ENCODE assay signal across 14 cellular contexts in genomic region chr9:683509-684021, GRCh38.
DNase-seq lines count a peak whose midpoint lies in the region; ATAC-seq, FAIRE-seq and TF ChIP-seq lines count a peak whose summit lies in the region.
"Had no signal": no experiment of that assay in that cellular context is flagged by ENCODE, and none has a peak within 500 bp of the region (broad histone marks: within the 10 kb centered on the region; RNA-seq: fewer than 3 reads in every experiment).

No MANE protein-coding gene starts in this region.

- H3K9me3 Mint-ChIP-seq in WTC11 (peaks cover 6% of the 10 kb centered on the region; the same call in 1 of the 2 replicates), glutamatergic neuron (ENCODE audit: unreplicated experiment) (peaks cover 2% of the 10 kb centered on the region)
- H3K9me3 Mint-ChIP-seq: activated T-cell treated with anti-CD3 and anti-CD28 coated beads, Interleukin-2, amount 50 U/mL, for 24 hours had no signal

- peaks cover 29% of the 10 kb centered on the region for H3K4me1 Mint-ChIP-seq in WTC11
- peaks cover 5% of the 10 kb centered on the region for H3K4me1 Mint-ChIP-seq in glutamatergic neuron (ENCODE audit: low read depth, unreplicated experiment)

- FAIRE-seq in endothelial cell of umbilical vein (lab: Jason Lieb, UNC) = no peak
- FAIRE-seq: islet of Langerhans had no signal

- no peaks in the 10 kb centered on the region for H3K27me3 Mint-ChIP-seq in WTC11 (ENCODE audit: low read depth)
- no peaks in the 10 kb centered on the region for H3K27me3 Mint-ChIP-seq in glutamatergic neuron (ENCODE audit: unreplicated experiment)

- H3K27ac Mint-ChIP-seq in WTC11 (0 out of 2 replicates have a peak overlapping the region, but pooled peaks have one; percentile 78), glutamatergic neuron (ENCODE audit: unreplicated experiment) (no peak overlapping the region)
- H3K27ac Mint-ChIP-seq: activated T-cell treated with anti-CD3 and anti-CD28 coated beads, Interleukin-2, amount 50 U/mL, for 24 hours had no signal

- CTCF ChIA-PET in WTC11 (lab: Charles Lee) (interaction anchor here (1.1 kb wide), 2 partner anchors 10 to 66 kb away, joined by 5 read pairs; no protein-coding TSS in a partner anchor), endothelial cell of umbilical vein (lab: Charles Lee) (interaction anchor here (0.6 to 8.6 kb wide), 8 partner anchors 12 to 82 kb away, joined by 3 to 91 read pairs (median 3); no protein-coding TSS in a partner anchor)

- H2AFZ ChIP-seq in endothelial cell of umbilical vein (ENCODE audit: low read depth, low read length) = peak overlapping the region; percentile 56

- peak overlapping the region; percentile 92 for H3K4me2 ChIP-seq in endothelial cell of umbilical vein (ENCODE audit: insufficient read depth, low read length)

- BruUV-seq in endothelial cell of umbilical vein (replicated peaks; lab: Mats Ljungman, UMichigan) = no TSS peak

- no peaks in the 10 kb centered on the region for H3K36me3 ChIP-seq in endothelial cell of umbilical vein (ENCODE audit: control insufficient read depth in 2 of 2, extremely low read depth in 1 of 2, insufficient read depth in 2 of 2, low read length in 2 of 2)
- H3K36me3 ChIP-seq in tibial artery = no peaks in the 10 kb centered on the region

- H4K20me1 ChIP-seq in endothelial cell of umbilical vein (replicated peaks; ENCODE audit: control insufficient read depth, extremely low read depth, insufficient read depth, low read length) = no peaks in the 10 kb centered on the region

- H3K9me3 ChIP-seq in endothelial cell of umbilical vein (replicated peaks; ENCODE audit: control insufficient read depth, insufficient read depth, low read length) = no peaks in the 10 kb centered on the region
- no peaks in the 10 kb centered on the region for H3K9me3 ChIP-seq in tibial artery

- intact Hi-C loops in endothelial cell of umbilical vein (cut with micrococcal nuclease) (loop anchor here (1.0 to 2.0 kb wide), 5 partner anchors 10 to 117 kb away; no protein-coding TSS in a partner anchor), tibial artery (cut with DNase I; ENCODE audit: low total_unique reads) (loop anchor here (10.0 kb wide), 1 partner anchor 59 kb away; no protein-coding TSS in a partner anchor)

- H3K79me2 ChIP-seq in endothelial cell of umbilical vein (ENCODE audit: control insufficient read depth, insufficient read depth, low read length) = peaks cover 10% of the 10 kb centered on the region

- DNase-seq in WTC11 (ENCODE audit: low spot score) (no peak), endothelial cell of umbilical vein (ENCODE audit: low read depth, low spot score) (no peak), myocyte (ENCODE audit: low read depth) (peak; percentile 22), tibial artery (no peak), NCI-H2171 treated with DMSO at 0.1 percent for 48 hours (lab: John Stamatoyannopoulos, UW) (no peak), glutamatergic neuron (no peak)
- DNase-seq: activated T-cell treated with anti-CD3 and anti-CD28 coated beads, Interleukin-2, amount 50 U/mL, for 24 hours; anterior cingulate cortex; GOT3; nucleus accumbens; stimulated activated CD4-positive, alpha-beta T cell treated with anti-CD3 and anti-CD28 coated beads, Interleukin-4, amount 100 ng/mL, for 24 hours; stimulated activated naive CD4-positive, alpha-beta T cell treated with Interleukin-2 at 50 U/mL for 16 hours had no signal

- no peak overlapping the region for H3K4me3 Mint-ChIP-seq in WTC11
- no peak overlapping the region for H3K4me3 Mint-ChIP-seq in glutamatergic neuron (ENCODE audit: unreplicated experiment)
- H3K4me3 Mint-ChIP-seq: activated T-cell treated with anti-CD3 and anti-CD28 coated beads, Interleukin-2, amount 50 U/mL, for 24 hours had no signal

- H3K4me1 ChIP-seq in endothelial cell of umbilical vein (ENCODE audit: control insufficient read depth, extremely low read depth, insufficient read depth, low read length) (peaks cover 56% of the 10 kb centered on the region), tibial artery (peaks cover 0 to 61% (median 36%) of the 10 kb centered on the region in 4 donors)

- no peaks in the 10 kb centered on the region for H3K27me3 ChIP-seq in endothelial cell of umbilical vein (ENCODE audit: control insufficient read depth in 2 of 2, insufficient read depth in 2 of 2, low read length in 2 of 2)
- no peaks in the 10 kb centered on the region for H3K27me3 ChIP-seq in tibial artery

- H3K27ac ChIP-seq in endothelial cell of umbilical vein (ENCODE audit: insufficient read depth, low read depth, low read length) (peak overlapping the region; percentile 99), tibial artery (peak overlapping the region; percentile 82 to 87)

- no peaks in the 10 kb centered on the region for H3K9me1 ChIP-seq in endothelial cell of umbilical vein (replicated peaks; ENCODE audit: control insufficient read depth, extremely low read depth, insufficient read depth, low read length)

- H3K36me3 Mint-ChIP-seq in WTC11 = peaks cover 5% of the 10 kb centered on the region; the same call in 1 of the 2 replicates
- peaks cover 5% of the 10 kb centered on the region for H3K36me3 Mint-ChIP-seq in glutamatergic neuron (ENCODE audit: unreplicated experiment)

- TF ChIP-seq CTCF in WTC11 (IDR thresholded peaks at IDR 0.05) = no peak
- no peak for TF ChIP-seq CTCF in endothelial cell of umbilical vein (IDR thresholded peaks at IDR 0.05; ENCODE audit: extremely low read depth in 1 of 2, insufficient read depth in 1 of 2, low read depth in 1 of 2, low read length in 2 of 2)
- no peak for TF ChIP-seq CTCF in tibial artery (IDR thresholded peaks at IDR 0.05)
- TF ChIP-seq CTCF in glutamatergic neuron (IDR thresholded peaks at IDR 0.05; ENCODE audit: partially characterized antibody, unreplicated experiment) = no peak

- ATAC-seq in WTC11 = no peak
- no peak for ATAC-seq in HG02981 (IDR thresholded peaks at IDR 0.05; ENCODE audit: unreplicated experiment)

- TF ChIP-seq POLR2A in endothelial cell of umbilical vein (IDR thresholded peaks at IDR 0.05; ENCODE audit: low read depth, low read length) = no peak

- POLR2A ChIA-PET in WTC11 (lab: Charles Lee) = interaction anchor here (0.6 kb wide), 1 partner anchor 71 kb away, joined by 3 read pairs; no protein-coding TSS in a partner anchor
- POLR2A ChIA-PET in endothelial cell of umbilical vein (lab: Charles Lee) = interaction anchor here (1.0 to 3.9 kb wide), 3 partner anchors 10 to 69 kb away, joined by 5 to 40 read pairs (median 9); no protein-coding TSS in a partner anchor

- peak overlapping the region; percentile 90 for H3K9ac ChIP-seq in endothelial cell of umbilical vein (replicated peaks; ENCODE audit: extremely low read depth, insufficient read depth, low read length)

- dilution Hi-C loops in endothelial cell of umbilical vein (cut with MboI; ENCODE audit: extremely low pct_ligation_motif_present, low sequenced_read_pairs) = no loop called here

- H3K4me3 ChIP-seq in endothelial cell of umbilical vein (replicated peaks in 1 of 3; ENCODE audit: insufficient read depth in 1 of 3, low read depth in 1 of 3, low read length in 3 of 3) (peak overlapping the region in 1 of 3 experiments; percentile 70), tibial artery (peak overlapping the region in 1 of 2 donors; percentile 51)

TF ChIP-seq in WTC11, 78 proteins besides CTCF, POLR2A, EP300 and RAD21 (continues in another document):
- TF ChIP-seq STAT6 (CRISPR knock-in tag; conservative IDR thresholded peaks at IDR 0.05; ENCODE audit: low read depth) = no peak
- no peak for TF ChIP-seq TEAD4 (CRISPR knock-in tag; IDR thresholded peaks at IDR 0.05)
- no peak for TF ChIP-seq RORB (CRISPR knock-in tag; IDR thresholded peaks at IDR 0.05)
- no peak for TF ChIP-seq TEAD1 (CRISPR knock-in tag; IDR thresholded peaks at IDR 0.05)

TF ChIP-seq in endothelial cell of umbilical vein, 7 proteins besides CTCF, POLR2A, EP300 and RAD21:
- TF ChIP-seq FOS (IDR thresholded peaks at IDR 0.05; ENCODE audit: borderline replicate concordance, insufficient read depth, low read length) = peak; percentile 42
- no peak for TF ChIP-seq MYC (IDR thresholded peaks at IDR 0.05; ENCODE audit: low read depth, low read length)
- TF ChIP-seq, protein P1, sequence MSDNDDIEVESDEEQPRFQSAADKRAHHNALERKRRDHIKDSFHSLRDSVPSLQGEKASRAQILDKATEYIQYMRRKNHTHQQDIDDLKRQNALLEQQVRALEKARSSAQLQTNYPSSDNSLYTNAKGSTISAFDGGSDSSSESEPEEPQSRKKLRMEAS (IDR thresholded peaks at IDR 0.05; ENCODE audit: insufficient read depth, insufficient read length) = no peak
- TF ChIP-seq GATA2 (IDR thresholded peaks at IDR 0.05; ENCODE audit: insufficient read depth, insufficient read length, low read depth, low read length) = no peak
- no peak for TF ChIP-seq EZH2 (IDR thresholded peaks at IDR 0.05; ENCODE audit: borderline replicate concordance, low read depth, low read length, severe bottlenecking)
